ENCODE assay signal across 9 cellular contexts in the genomic region with DNA sequence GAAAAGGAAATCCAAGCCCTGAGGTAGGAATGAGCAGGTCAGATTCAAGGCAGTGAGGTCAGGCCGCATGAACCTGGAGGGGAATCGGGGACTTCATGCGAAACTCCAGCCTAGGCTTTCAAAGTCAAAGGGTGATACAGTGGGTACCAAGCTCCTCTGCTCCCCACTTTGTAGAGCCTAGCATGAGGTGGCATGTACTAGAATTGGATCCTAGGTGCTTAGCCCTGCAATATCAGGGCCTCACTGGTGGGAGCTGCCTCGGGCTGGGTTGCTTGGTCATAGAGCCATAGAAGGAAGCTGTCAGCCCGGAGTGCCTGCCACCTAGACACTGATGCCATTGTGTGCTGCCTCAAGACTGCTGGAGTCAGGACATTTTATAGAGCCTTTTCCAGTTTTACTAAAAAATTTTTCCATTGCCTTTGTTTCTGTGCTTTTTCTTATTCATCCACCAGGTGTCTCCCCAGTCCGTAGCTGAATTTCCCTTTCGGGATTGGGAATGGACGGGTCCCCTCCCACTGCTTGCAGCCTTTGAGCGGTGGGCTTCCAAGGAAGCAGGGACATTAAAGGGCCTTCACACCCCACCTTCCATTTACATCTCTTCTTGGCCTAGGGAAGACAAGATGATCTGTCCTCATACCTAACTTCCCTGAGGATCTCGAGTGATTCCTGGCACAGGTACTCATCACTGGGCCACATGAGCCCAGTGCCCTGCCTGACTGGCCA. TPM values are rescaled to one million over a fixed set of nuclear protein-coding genes. Genes with fewer than 3 reads are reported as not detected.
A peak's percentile ranks its signal among the peaks of the same experiment; 100 is the strongest.
DNase-seq lines count a peak whose midpoint lies in the region; ATAC-seq, FAIRE-seq and TF ChIP-seq lines count a peak whose summit lies in the region.
"Had no signal": no experiment of that assay in that cellular context is flagged by ENCODE, and none has a peak within 500 bp of the region (broad histone marks: within the 10 kb centered on the region; RNA-seq: fewer than 3 reads in every experiment).

No MANE protein-coding gene starts in this region.

- intact Hi-C loops in left ventricle myocardium superior (cut with micrococcal nuclease): no loop called here
- intact Hi-C loops in upper lobe of right lung (cut with DNase I): no loop called here

- H3K36me3 ChIP-seq in cardiac muscle cell: peaks cover 13% of the 10 kb centered on the region
- peaks cover 27% of the 10 kb centered on the region for H3K36me3 ChIP-seq in upper lobe of right lung

- peak; percentile 74 for TF ChIP-seq CTCF in cardiac muscle cell (IDR thresholded peaks at IDR 0.05; ENCODE audit: low read depth, low read length)
- TF ChIP-seq CTCF in VCaP (conservative IDR thresholded peaks at IDR 0.05): peak; percentile 77
- TF ChIP-seq CTCF in upper lobe of right lung (IDR thresholded peaks at IDR 0.05): peak; percentile 70

- H3K4me3 ChIP-seq in cardiac muscle cell (no peak overlapping the region), upper lobe of right lung (no peak overlapping the region)

- FAIRE-seq in RCC 7860 (lab: Jason Lieb, UNC): no peak
- FAIRE-seq: colon had no signal

- DNase-seq in cardiac muscle cell (ENCODE audit: low read depth in 1 of 2, low spot score in 1 of 2): peak; percentile 48 to 55
- no peak for DNase-seq in left ventricle myocardium superior
- peak; percentile 33 for DNase-seq in iris pigment epithelial cell (ENCODE audit: low read depth)
- no peak for DNase-seq in upper lobe of right lung
- DNase-seq in RCC 7860 (ENCODE audit: low spot score): no peak
- no peak for DNase-seq in SKM-1 (lab: John Stamatoyannopoulos, UW; ENCODE audit: unreplicated experiment)
- no peak for DNase-seq in effector CD8-positive, alpha-beta T cell (lab: John Stamatoyannopoulos, UW)

- no peak overlapping the region for H3K27ac ChIP-seq in cardiac muscle cell
- H3K27ac ChIP-seq in VCaP: peak overlapping the region; percentile 19
- H3K27ac ChIP-seq in upper lobe of right lung: no peak overlapping the region

- ATAC-seq in left ventricle myocardium superior: no peak
- no peak for ATAC-seq in upper lobe of right lung

- no peaks in the 10 kb centered on the region for H3K27me3 ChIP-seq in cardiac muscle cell
- no peaks in the 10 kb centered on the region for H3K27me3 ChIP-seq in upper lobe of right lung

- H3K4me1 ChIP-seq in cardiac muscle cell (ENCODE audit: low read depth) (peaks cover 4% of the 10 kb centered on the region), upper lobe of right lung (peaks cover 22% of the 10 kb centered on the region)

- H3K9me3 ChIP-seq in cardiac muscle cell (ENCODE audit: low read depth): no peaks in the 10 kb centered on the region
- no peaks in the 10 kb centered on the region for H3K9me3 ChIP-seq in upper lobe of right lung

RNA-seq across cellular contexts. Expression of gene LZTS2, which starts 5.5 kb away (rescaled TPM):
- total RNA-seq in cardiac muscle cell: 156 and 168 TPM in 2 replicates
- 128 and 129 TPM in 2 replicates for polyA plus RNA-seq in cardiac muscle cell
- total RNA-seq in left ventricle myocardium superior: 44.9 TPM
- 50.0 TPM for total RNA-seq in upper lobe of right lung

RNA-seq across cellular contexts. Expression of gene TWNK, which starts 6.8 kb away (rescaled TPM):
- 6.1 and 7.6 TPM in 2 replicates for total RNA-seq in cardiac muscle cell
- 6.9 and 12.3 TPM in 2 replicates for polyA plus RNA-seq in cardiac muscle cell
- 8.0 TPM for total RNA-seq in left ventricle myocardium superior
- 6.5 TPM for total RNA-seq in upper lobe of right lung

RNA-seq across cellular contexts. Expression of gene MRPL43, which starts 6.8 kb away (rescaled TPM):
- total RNA-seq in cardiac muscle cell: 91.8 and 114 TPM in 2 replicates
- polyA plus RNA-seq in cardiac muscle cell: 128 and 131 TPM in 2 replicates
- 55.9 TPM for total RNA-seq in left ventricle myocardium superior
- total RNA-seq in upper lobe of right lung: 60.5 TPM

RNA-seq across cellular contexts. Expression of gene SEMA4G, which starts 24.8 kb away (rescaled TPM):
- total RNA-seq in cardiac muscle cell: 8.1 and 18.1 TPM in 2 replicates
- polyA plus RNA-seq in cardiac muscle cell: 7.0 and 10.6 TPM in 2 replicates
- 1.6 TPM for total RNA-seq in left ventricle myocardium superior
- total RNA-seq in upper lobe of right lung: 6.7 TPM

RNA-seq across cellular contexts. Expression of gene PDZD7, which starts 36.8 kb away (rescaled TPM):
- 1.3 and 4.5 TPM in 2 replicates for total RNA-seq in cardiac muscle cell
- 2.4 and 7.7 TPM in 2 replicates for polyA plus RNA-seq in cardiac muscle cell
- total RNA-seq in left ventricle myocardium superior: 0.17 TPM
- 1.6 TPM for total RNA-seq in upper lobe of right lung

Comparison
In these comparisons a context has a peak if more than half of its experiments do, and no peak if none do; other contexts are left out.
1. DNase-seq: peak in cardiac muscle cell (2 of 2) and iris pigment epithelial cell (single experiment); none in left ventricle myocardium superior (single experiment), upper lobe of right lung (single experiment), RCC 7860 (single experiment), SKM-1 (single experiment) and effector CD8-positive, alpha-beta T cell (single experiment).
2. Peak in every context shown above with its lines, with median percentiles within 50 percentile points of each other: CTCF ChIP-seq.